Comparison of ENCODE assay signal across 3 cellular contexts in the genomic region with DNA sequence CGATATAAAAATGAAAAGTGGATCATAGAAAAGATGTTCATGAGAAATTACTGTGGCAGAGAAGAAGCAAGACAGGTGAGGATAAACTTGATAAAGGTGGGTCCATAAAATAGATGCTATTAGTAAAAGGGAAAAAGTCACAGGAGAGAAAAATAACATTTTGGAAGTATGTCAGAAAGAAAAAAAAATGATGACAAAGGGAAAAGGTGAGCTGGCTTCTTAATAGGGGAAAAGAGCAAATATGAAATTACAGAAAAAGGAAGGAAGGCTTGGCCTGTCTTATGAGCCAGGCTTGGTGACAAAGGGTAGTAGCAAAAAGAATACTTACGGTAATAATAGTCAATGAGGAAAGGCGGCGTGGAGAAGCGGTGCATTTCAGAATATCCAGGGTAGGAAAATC.
TF ChIP-seq lines count a peak whose summit lies in the region.

No MANE protein-coding gene starts in this region.

TF ChIP-seq in A549, 52 proteins besides CTCF, POLR2A, EP300 and RAD21:
- TF ChIP-seq RNF2 (IDR thresholded peaks at IDR 0.05; ENCODE audit: borderline replicate concordance, low read depth): no peak
- TF ChIP-seq MAFK (IDR thresholded peaks at IDR 0.05; ENCODE audit: partially characterized antibody): peak; percentile 57
- TF ChIP-seq HDAC2 (IDR thresholded peaks at IDR 0.05): no peak
- TF ChIP-seq FOXS1 (CRISPR knock-in tag; IDR thresholded peaks at IDR 0.05): no peak
- TF ChIP-seq ZFP36 (IDR thresholded peaks at IDR 0.05; ENCODE audit: borderline replicate concordance, partially characterized antibody): no peak
- no peak for TF ChIP-seq SMC3 (IDR thresholded peaks at IDR 0.05)
- TF ChIP-seq ESRRA (IDR thresholded peaks at IDR 0.05; ENCODE audit: borderline replicate concordance, low read length): no peak
- no peak for TF ChIP-seq MAZ (IDR thresholded peaks at IDR 0.05; ENCODE audit: borderline replicate concordance, low read depth, low read length)
- TF ChIP-seq RARB (CRISPR knock-in tag; IDR thresholded peaks at IDR 0.05): no peak

TF ChIP-seq in IMR-90, 13 proteins besides CTCF, POLR2A, EP300 and RAD21:
- TF ChIP-seq CHD1 (IDR thresholded peaks at IDR 0.05; ENCODE audit: low read depth, low read length): no peak
- TF ChIP-seq MAFK (IDR thresholded peaks at IDR 0.05; ENCODE audit: low read depth, low read length): 0 out of 2 replicates have a peak, but pooled peaks have one; percentile 32
TF ChIP-seq in IMR-90: peak in this region for 1.

TF ChIP-seq in K562, 482 proteins besides CTCF, POLR2A, EP300 and RAD21:
- TF ChIP-seq ZNF232 (CRISPR knock-in tag; IDR thresholded peaks at IDR 0.05): no peak
- TF ChIP-seq ZNF316 (IDR thresholded peaks at IDR 0.05): peak; percentile 52
